ENCODE assay signal across 20 cellular contexts in genomic region chr15:72813345-72814004, GRCh38. TPM values are rescaled to one million over a fixed set of nuclear protein-coding genes. Genes with fewer than 3 reads are reported as not detected.
A peak's percentile ranks its signal among the peaks of the same experiment; 100 is the strongest.
DNase-seq lines count a peak whose midpoint lies in the region; TF ChIP-seq lines count a peak whose summit lies in the region.
"Had no signal": no experiment of that assay in that cellular context is flagged by ENCODE, and none has a peak within 500 bp of the region (broad histone marks: within the 10 kb centered on the region; RNA-seq: fewer than 3 reads in every experiment).

No MANE protein-coding gene starts in this region.

- POLR2A ChIA-PET in RWPE1 (lab: Yijun Ruan, JAX; ENCODE audit: low non-redundant PET): no interaction called here

- H3K9me3 Mint-ChIP-seq in chondrocyte (ENCODE audit: low read depth): no peaks in the 10 kb centered on the region
- H3K9me3 Mint-ChIP-seq: HFFc6 had no signal

- no peaks in the 10 kb centered on the region for H3K36me3 ChIP-seq in H7 (replicated peaks; ENCODE audit: control insufficient read depth, insufficient read depth, low read length)
- no peaks in the 10 kb centered on the region for H3K36me3 ChIP-seq in right atrium auricular region

- peaks cover 53% of the 10 kb centered on the region for H3K27me3 Mint-ChIP-seq in chondrocyte (ENCODE audit: low read depth)

- H3K9me3 ChIP-seq in right atrium auricular region: no peaks in the 10 kb centered on the region

- H3K4me1 ChIP-seq in right atrium auricular region: no peaks in the 10 kb centered on the region

- no peak overlapping the region for H3K4me3 ChIP-seq in H7 (ENCODE audit: insufficient read depth, low read depth, low read length)
- no peak overlapping the region for H3K4me3 ChIP-seq in coronary artery
- H3K4me3 ChIP-seq in right atrium auricular region: no peak overlapping the region

- no peak overlapping the region for H3K27ac Mint-ChIP-seq in chondrocyte (ENCODE audit: unreplicated experiment)
- H3K27ac Mint-ChIP-seq: B cell, CD14-positive monocyte, HFFc6 had no signal

- no peak overlapping the region for H3K4me3 Mint-ChIP-seq in chondrocyte (ENCODE audit: unreplicated experiment)
- H3K4me3 Mint-ChIP-seq: B cell, CD14-positive monocyte, HFFc6 had no signal

- H3K27me3 ChIP-seq in H7 (ENCODE audit: control insufficient read depth, insufficient read depth, low read length): no peaks in the 10 kb centered on the region
- no peaks in the 10 kb centered on the region for H3K27me3 ChIP-seq in right atrium auricular region

- TF ChIP-seq CTCF in RWPE1 (conservative IDR thresholded peaks at IDR 0.05; ENCODE audit: low read depth): no peak
- TF ChIP-seq CTCF in coronary artery (IDR thresholded peaks at IDR 0.05): no peak
- TF ChIP-seq CTCF in right atrium auricular region (IDR thresholded peaks at IDR 0.05): no peak
- no peak for TF ChIP-seq CTCF in chondrocyte (IDR thresholded peaks at IDR 0.05)

- CTCF ChIA-PET in RWPE1 (lab: Yijun Ruan, JAX): interaction anchor here (0.6 kb wide), 2 partner anchors 16 to 314 kb away, joined by 3 read pairs; no protein-coding TSS in a partner anchor

- peaks cover 1% of the 10 kb centered on the region for H3K36me3 Mint-ChIP-seq in chondrocyte (ENCODE audit: low read depth)
- H3K36me3 Mint-ChIP-seq: CD14-positive monocyte had no signal

- no peak overlapping the region for H3K27ac ChIP-seq in RWPE1
- no peak overlapping the region for H3K27ac ChIP-seq in coronary artery
- H3K27ac ChIP-seq in right atrium auricular region: no peak overlapping the region
- H3K27ac ChIP-seq: HL-60 had no signal

- DNase-seq in H7 (peak; percentile 57), RWPE1 (ENCODE audit: low spot score) (peak; percentile 30), coronary artery (ENCODE audit: low spot score) (peak; percentile 12), iPS-NIHi11 (ENCODE audit: low spot score) (peak; percentile 61), globus pallidus (ENCODE audit: low spot score) (no peak), right atrium auricular region (ENCODE audit: low spot score) (no peak), chondrocyte (ENCODE audit: low spot score) (no peak)
- DNase-seq in stimulated activated CD4-positive, alpha-beta T cell treated with anti-CD3 and anti-CD28 coated beads, Interleukin-15, amount 100 ng/mL, for 24 hours: no peak
- DNase-seq: GDM1, HFFc6, KBM-7, NCI-H1092 treated with DMSO at 0.1 percent for 48 hours, NCI-H146, NCI-H2029, NCI-H226, NCI-H524 treated with DMSO at 0.1 percent for 48 hours, Right ventricle myocardium superior had no signal

- H3K4me1 Mint-ChIP-seq in chondrocyte (ENCODE audit: low read depth): no peaks in the 10 kb centered on the region

RNA-seq across cellular contexts. Expression of gene ADPGK, which starts 29.9 kb away (rescaled TPM):
- total RNA-seq in H7 (2014; rRNA removed; shearing (Covaris generic)): 45.5 and 45.7 TPM in 2 replicates
- total RNA-seq in right atrium auricular region (10 to 100 TPM; 10.4 to 16.3 TPM), chondrocyte (33.0 to 56.9 TPM (median 34.7 TPM) in 3 replicates)

Comparison
In these comparisons a context has a peak if more than half of its experiments do, and no peak if none do; other contexts are left out.
1. DNase-seq: peak in H7 (single experiment), RWPE1 (single experiment), coronary artery (single experiment) and iPS-NIHi11 (single experiment); none in stimulated activated CD4-positive, alpha-beta T cell treated with anti-CD3 and anti-CD28 coated beads, Interleukin-15, amount 100 ng/mL, for 24 hours (single experiment), globus pallidus (single experiment), right atrium auricular region (single experiment) and chondrocyte (single experiment).